In the genomic region with DNA sequence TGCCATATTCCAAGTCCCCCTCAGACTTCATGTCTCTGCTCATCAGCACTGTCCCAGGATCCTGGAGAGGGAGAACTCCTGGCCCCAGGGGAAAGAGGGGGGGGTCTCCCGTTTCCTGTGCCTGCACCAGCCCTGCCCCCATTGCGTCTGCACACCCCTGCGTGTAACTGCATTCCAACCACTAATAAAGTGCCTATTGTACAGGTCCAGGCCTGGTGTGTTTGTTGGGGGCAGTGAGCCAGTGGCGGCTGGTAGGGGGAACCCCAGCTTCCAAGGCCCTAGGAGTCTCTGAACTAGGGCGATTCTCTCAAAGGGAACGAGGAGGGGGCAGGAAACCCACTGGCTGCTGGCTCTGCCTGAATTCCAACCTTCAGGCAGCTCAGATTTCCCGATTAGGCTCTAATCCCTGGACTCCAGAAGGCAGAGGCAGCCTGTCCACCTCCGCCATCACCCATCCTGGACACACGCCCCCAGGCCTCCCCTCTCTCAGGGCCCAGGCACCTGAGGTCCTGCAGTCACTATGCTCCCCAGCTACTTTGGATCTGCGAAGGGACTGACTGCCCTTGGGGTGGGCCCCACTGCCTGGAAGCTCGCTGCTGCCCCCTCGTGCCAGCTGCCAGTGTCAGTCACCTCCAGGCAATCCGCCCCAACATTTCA, we compare ENCODE assay signal across 8 cellular contexts. TPM values are rescaled to one million over a fixed set of nuclear protein-coding genes. Genes with fewer than 3 reads are reported as not detected.
A peak's percentile ranks its signal among the peaks of the same experiment; 100 is the strongest.
DNase-seq lines count a peak whose midpoint lies in the region; ATAC-seq and TF ChIP-seq lines count a peak whose summit lies in the region.

No MANE protein-coding gene starts in this region.

- DNase-seq in AG04450 (ENCODE audit: low read depth, low spot score) (peak; percentile 45), NCI-H446 treated with DMSO at 0.1 percent for 48 hours (lab: John Stamatoyannopoulos, UW) (peak; percentile 35), cerebellum (ENCODE audit: low spot score) (peak; percentile 86)
- peak; percentile 82 to 88 for DNase-seq in activated CD4-positive, alpha-beta T cell treated with anti-CD3 and anti-CD28 coated beads for 4 hours
- DNase-seq in stimulated activated CD4-positive, alpha-beta T cell treated with anti-CD3 and anti-CD28 coated beads, Interleukin-2, amount 100 ng/mL, for 4 hours (ENCODE audit: low read depth): peak; percentile 77

- H3K27me3 ChIP-seq in AG04450 (ENCODE audit: control insufficient read depth, insufficient read depth, low read length): no peaks in the 10 kb centered on the region
- H3K27me3 ChIP-seq in layer of hippocampus (ENCODE audit: control insufficient read depth, insufficient read depth, low read length): no peaks in the 10 kb centered on the region

- peak; percentile 95 for TF ChIP-seq CTCF in AG04450 (IDR thresholded peaks at IDR 0.05; ENCODE audit: low read depth, low read length)

- H3K27ac ChIP-seq in AG04450 (ENCODE audit: low read depth, low read length) (no peak overlapping the region), layer of hippocampus (ENCODE audit: low read depth, low read length) (peak overlapping the region; percentile 62)

- peak; percentile 55 for ATAC-seq in GM21423 (IDR thresholded peaks at IDR 0.05; ENCODE audit: unreplicated experiment)
- ATAC-seq in GM21528 (IDR thresholded peaks at IDR 0.05; ENCODE audit: low FRiP score, unreplicated experiment): no peak

- CTCF ChIA-PET in AG04450 (lab: Charles Lee): interaction anchor here (0.6 to 7.7 kb wide), 32 partner anchors 12 to 239 kb away, joined by 3 to 273 read pairs (median 6); a partner anchor contains a TSS

- no peak overlapping the region for H3K4me3 ChIP-seq in AG04450 (ENCODE audit: low read depth, low read length)

- H3K9me3 ChIP-seq in AG04450 (ENCODE audit: control insufficient read depth, insufficient read depth, low read length): no peaks in the 10 kb centered on the region

- POLR2A ChIA-PET in AG04450 (lab: Yijun Ruan, JAX): interaction anchor here (0.7 to 2.0 kb wide), 2 partner anchors 32 to 63 kb away, joined by 3 to 8 read pairs; no protein-coding TSS in a partner anchor

RNA-seq across cellular contexts. Expression of a gene that starts 9.7 kb away (rescaled TPM):
- 143 and 155 TPM in 2 replicates for polyA plus RNA-seq in AG04450 (2011; rRNA removed)
- polyA minus RNA-seq in AG04450 (2011; rRNA and poly(A)+ RNA removed): 123 and 144 TPM in 2 replicates
- 163 TPM for total RNA-seq in cerebellum

RNA-seq across cellular contexts. Expression of a gene that starts 19.1 kb away (rescaled TPM):
- 80.5 and 81.4 TPM in 2 replicates for polyA plus RNA-seq in AG04450 (2011; rRNA removed)
- 90.4 and 99.0 TPM in 2 replicates for polyA minus RNA-seq in AG04450 (2011; rRNA and poly(A)+ RNA removed)
- total RNA-seq in cerebellum: 28.6 TPM

RNA-seq across cellular contexts. Expression of a gene that starts 56.8 kb away (rescaled TPM):
- polyA plus RNA-seq in AG04450 (2011; rRNA removed): 19.5 and 25.3 TPM in 2 replicates
- polyA minus RNA-seq in AG04450 (2011; rRNA and poly(A)+ RNA removed): 7.5 and 13.6 TPM in 2 replicates
- total RNA-seq in cerebellum: 28.1 TPM

RNA-seq across cellular contexts. Expression of a gene that starts 57.4 kb away (rescaled TPM):
- polyA plus RNA-seq in AG04450 (2011; rRNA removed): 0.17 TPM in 1 of 2 replicates, not detected in the other
- 0.37 TPM in 1 of 2 replicates, not detected in the other for polyA minus RNA-seq in AG04450 (2011; rRNA and poly(A)+ RNA removed)
- 3.0 TPM for total RNA-seq in cerebellum

Comparison
In these comparisons a context has a peak if more than half of its experiments do, and no peak if none do; other contexts are left out.
1. DNase-seq: peak in every context shown above with its lines; median percentile 86 in cerebellum; 85 in activated CD4-positive, alpha-beta T cell treated with anti-CD3 and anti-CD28 coated beads for 4 hours; 77 in stimulated activated CD4-positive, alpha-beta T cell treated with anti-CD3 and anti-CD28 coated beads, Interleukin-2, amount 100 ng/mL, for 4 hours; 45 in AG04450; 35 in NCI-H446 treated with DMSO at 0.1 percent for 48 hours.